In the genomic region with DNA sequence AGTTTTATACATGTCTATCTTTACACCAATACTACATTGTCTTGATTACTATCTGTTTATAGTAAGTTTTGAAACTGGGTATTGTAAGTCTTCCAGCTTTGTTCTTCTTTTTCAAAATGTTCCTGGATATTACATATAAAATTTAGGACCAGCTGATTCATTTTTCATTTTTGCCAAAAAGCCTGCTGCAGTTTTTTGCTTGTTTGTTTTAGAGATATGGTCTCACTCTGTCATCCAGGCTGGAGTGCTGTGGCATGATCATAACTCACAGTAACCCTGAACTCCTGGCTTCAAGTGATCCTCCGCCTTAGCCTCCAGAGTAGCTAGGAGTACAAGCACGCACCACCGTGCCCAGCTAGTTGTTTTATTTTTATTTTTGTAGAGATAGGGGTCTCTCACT, we compare ENCODE assay signal across 21 cellular contexts.
"Had no signal": no experiment of that assay in that cellular context is flagged by ENCODE, and none has a peak within 500 bp of the region (broad histone marks: within the 10 kb centered on the region; RNA-seq: fewer than 3 reads in every experiment).

No MANE protein-coding gene starts in this region.

- DNase-seq: KBM-7, NCI-H1092, NCI-H1105 treated with DMSO at 0.1 percent for 48 hours, NCI-H1436, NCI-H187, NCI-H2029, NCI-H2081 treated with DMSO at 0.1 percent for 48 hours, NCI-H2171, NCI-H226, NCI-H446, NCI-H510A, NCI-H524 treated with DMSO at 0.1 percent for 48 hours, NCI-H69, NCI-H774, Right ventricle myocardium superior, RPMI8226, SIG-M5 had no signal

- H3K27me3 ChIP-seq: SJSA1 had no signal

- ATAC-seq: HepG2 had no signal

- H3K27ac Mint-ChIP-seq: IgD-negative memory B cell had no signal

- H3K36me3 ChIP-seq: SJSA1 had no signal

- H3K27ac ChIP-seq: SJSA1, SK-N-MC had no signal

- H3K9me3 ChIP-seq: SJSA1 had no signal

- H3K4me3 ChIP-seq: SJSA1, SK-N-MC had no signal
